ENCODE assay signal across 8 cellular contexts in the genomic region with DNA sequence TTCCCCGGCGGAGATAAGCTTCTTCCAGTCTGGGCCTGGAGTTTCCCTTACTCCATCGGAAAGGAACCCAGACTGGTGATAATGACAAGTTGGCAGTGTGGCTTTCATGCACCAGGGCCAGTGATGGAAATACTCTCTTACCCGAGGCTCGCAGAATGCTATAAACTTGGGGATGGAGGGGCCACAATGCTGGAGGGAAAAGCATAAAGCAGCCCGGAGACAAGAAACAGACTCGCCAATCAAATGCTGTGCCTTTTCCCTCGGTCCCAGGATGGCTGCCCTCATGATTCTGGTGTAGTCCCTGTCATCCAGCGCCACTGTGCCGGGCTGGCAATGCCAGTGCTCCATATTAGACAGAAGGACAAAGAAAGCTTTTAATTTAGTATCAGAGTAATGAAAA.
"Had no signal": no experiment of that assay in that cellular context is flagged by ENCODE, and none has a peak within 500 bp of the region (broad histone marks: within the 10 kb centered on the region; RNA-seq: fewer than 3 reads in every experiment).

No MANE protein-coding gene starts in this region.

- H3K4me3 ChIP-seq: GM23338, HAP-1, K562 had no signal

- H3K4me1 ChIP-seq: HAP-1 had no signal

- H3K36me3 ChIP-seq: HAP-1 had no signal

- H3K4me3 Mint-ChIP-seq: GM23338, HFFc6 had no signal

- H3K9me3 ChIP-seq: HAP-1 had no signal

- ATAC-seq: GM23338, HCT116, K562 had no signal

- DNase-seq: H7, HFFc6, IMR-90, KG1 had no signal

- H3K27ac Mint-ChIP-seq: GM23338, HFFc6 had no signal
